ENCODE assay signal across 1 cellular context in genomic region chr1:61480273-61480672, GRCh38.
TF ChIP-seq lines count a peak whose summit lies in the region.

No MANE protein-coding gene starts in this region.

TF ChIP-seq in HepG2, 621 proteins besides CTCF, POLR2A, EP300 and RAD21 (continued from another document):
- TF ChIP-seq ZBTB40 (IDR thresholded peaks at IDR 0.05) = peak; percentile 74
- TF ChIP-seq ZBTB40 (CRISPR knock-in tag; IDR thresholded peaks at IDR 0.05) = no peak
